In genomic region chr19:5137114-5137513, GRCh38 we compare ENCODE assay signal across 1 cellular context.
TF ChIP-seq lines count a peak whose summit lies in the region.

No MANE protein-coding gene starts in this region.

TF ChIP-seq in WTC11, 78 proteins besides CTCF, POLR2A, EP300 and RAD21 (continued from another document):
- no peak for TF ChIP-seq ZNF532 (CRISPR knock-in tag; IDR thresholded peaks at IDR 0.05; ENCODE audit: borderline replicate concordance)
- TF ChIP-seq ZNF121 (CRISPR knock-in tag; IDR thresholded peaks at IDR 0.05), result no peak
- no peak for TF ChIP-seq IRF1 (CRISPR knock-in tag; IDR thresholded peaks at IDR 0.05)
- TF ChIP-seq ZNF281 (CRISPR knock-in tag; IDR thresholded peaks at IDR 0.05), result no peak
- TF ChIP-seq NFE2L1 (CRISPR knock-in tag; IDR thresholded peaks at IDR 0.05), result no peak
- no peak for TF ChIP-seq PRDM15 (CRISPR knock-in tag; IDR thresholded peaks at IDR 0.05)
- no peak for TF ChIP-seq IRF2 (CRISPR knock-in tag; IDR thresholded peaks at IDR 0.05; ENCODE audit: borderline replicate concordance, low read depth)
- no peak for TF ChIP-seq CREM (CRISPR knock-in tag; IDR thresholded peaks at IDR 0.05)
- TF ChIP-seq ZNF423 (CRISPR knock-in tag; IDR thresholded peaks at IDR 0.05), result no peak
- no peak for TF ChIP-seq FOXK1 (CRISPR knock-in tag; IDR thresholded peaks at IDR 0.05)
- no peak for TF ChIP-seq STAT6 (CRISPR knock-in tag; conservative IDR thresholded peaks at IDR 0.05; ENCODE audit: low read depth)
- TF ChIP-seq ZBTB21 (CRISPR knock-in tag; IDR thresholded peaks at IDR 0.05; ENCODE audit: borderline replicate concordance), result no peak
- TF ChIP-seq E2F1 (CRISPR knock-in tag; IDR thresholded peaks at IDR 0.05), result no peak
